Comparison of ENCODE assay signal across 1 cellular context in the genomic region with DNA sequence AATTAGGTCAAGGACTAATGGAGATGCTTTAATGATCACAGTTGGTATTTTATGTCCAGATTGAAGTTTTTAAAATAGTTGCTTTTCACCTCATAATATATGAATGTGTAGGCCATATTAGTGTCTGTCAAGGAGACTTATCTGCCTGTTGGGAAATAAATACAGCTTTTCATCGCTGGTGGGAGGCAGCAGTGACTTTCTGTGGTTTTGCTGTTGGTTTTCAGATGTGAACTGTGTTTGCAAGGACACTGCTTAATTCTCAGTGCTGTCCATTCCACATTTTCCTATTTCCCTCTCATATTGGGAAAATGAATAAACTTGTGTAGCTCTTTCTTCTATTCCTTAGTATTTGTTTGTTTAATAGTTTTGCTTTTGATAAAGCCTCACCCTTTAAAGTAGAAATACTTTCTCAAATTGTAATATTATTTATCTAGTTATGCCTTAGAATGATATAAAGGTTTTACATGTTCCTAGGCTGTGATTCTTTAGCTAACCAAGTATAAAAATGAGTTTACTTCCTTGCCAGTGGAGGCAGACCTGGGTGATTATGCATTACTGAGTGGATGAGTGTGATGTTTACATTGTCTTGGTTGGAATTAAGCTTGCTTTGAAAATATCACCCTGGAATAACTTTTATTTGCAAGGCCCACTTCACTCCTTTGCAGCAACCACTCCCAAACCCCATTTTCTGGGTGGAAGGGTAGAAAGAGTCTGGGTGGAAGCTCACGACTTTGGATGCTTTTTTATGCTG.
TF ChIP-seq lines count a peak whose summit lies in the region.

No MANE protein-coding gene starts in this region.

TF ChIP-seq in IMR-90, 13 proteins besides CTCF, POLR2A, EP300 and RAD21 (continued from another document):
- no peak for TF ChIP-seq NFE2L2 (IDR thresholded peaks at IDR 0.05; ENCODE audit: low read depth, low read length)
- TF ChIP-seq MXI1 (IDR thresholded peaks at IDR 0.05; ENCODE audit: borderline replicate concordance, low read depth, low read length) = no peak
- no peak for TF ChIP-seq MAFK (IDR thresholded peaks at IDR 0.05; ENCODE audit: low read depth, low read length)
- TF ChIP-seq SMC3 (IDR thresholded peaks at IDR 0.05; ENCODE audit: low read depth, low read length) = 0 out of 2 replicates have a peak, but pooled peaks have one; percentile 5
- no peak for TF ChIP-seq MAZ (IDR thresholded peaks at IDR 0.05; ENCODE audit: borderline replicate concordance, low read depth, low read length)
